In the genomic region with DNA sequence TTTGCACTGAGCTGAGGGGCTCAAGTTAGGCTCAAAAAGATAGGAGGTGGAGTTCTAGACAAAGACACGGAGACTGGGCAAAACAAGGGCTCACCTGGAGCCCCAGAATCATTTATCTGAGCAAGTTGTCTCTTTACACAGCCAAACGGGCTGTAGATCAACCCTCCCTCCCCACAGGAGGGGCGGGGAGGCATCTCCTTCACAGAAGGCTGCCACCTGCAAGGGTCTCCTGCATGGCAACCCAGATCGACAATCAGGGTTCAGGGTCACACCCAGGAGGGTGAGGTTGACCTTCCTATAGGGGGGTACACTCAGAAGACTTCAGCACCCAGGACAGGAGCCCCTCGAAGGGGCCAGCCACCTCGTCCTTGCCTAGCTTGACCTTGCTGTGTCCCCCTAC, we compare ENCODE assay signal across 1 cellular context.
TF ChIP-seq lines count a peak whose summit lies in the region.

No MANE protein-coding gene starts in this region.

TF ChIP-seq in HepG2, 621 proteins besides CTCF, POLR2A, EP300 and RAD21:
- TF ChIP-seq HNF1A (IDR thresholded peaks at IDR 0.05; ENCODE audit: low read depth) (no peak), HNF1A (CRISPR knock-in tag; IDR thresholded peaks at IDR 0.05; ENCODE audit: borderline replicate concordance) (no peak), ZNF160 (CRISPR knock-in tag; IDR thresholded peaks at IDR 0.05) (no peak), BCL3 (CRISPR knock-in tag; IDR thresholded peaks at IDR 0.05) (no peak), KLF13 (CRISPR knock-in tag; IDR thresholded peaks at IDR 0.05) (no peak), SRSF9 (IDR thresholded peaks at IDR 0.05; ENCODE audit: borderline replicate concordance, insufficient read depth, low read depth, low read length, poor library complexity, severe bottlenecking) (no peak), ZZZ3 (CRISPR knock-in tag; IDR thresholded peaks at IDR 0.05; ENCODE audit: borderline replicate concordance) (no peak), SUZ12 (IDR thresholded peaks at IDR 0.05; ENCODE audit: low read depth, low read length) (no peak), ZNF20 (CRISPR knock-in tag; IDR thresholded peaks at IDR 0.05) (no peak), JUNB (CRISPR knock-in tag; IDR thresholded peaks at IDR 0.05; ENCODE audit: borderline replicate concordance) (no peak)
- TF ChIP-seq, protein P1, sequence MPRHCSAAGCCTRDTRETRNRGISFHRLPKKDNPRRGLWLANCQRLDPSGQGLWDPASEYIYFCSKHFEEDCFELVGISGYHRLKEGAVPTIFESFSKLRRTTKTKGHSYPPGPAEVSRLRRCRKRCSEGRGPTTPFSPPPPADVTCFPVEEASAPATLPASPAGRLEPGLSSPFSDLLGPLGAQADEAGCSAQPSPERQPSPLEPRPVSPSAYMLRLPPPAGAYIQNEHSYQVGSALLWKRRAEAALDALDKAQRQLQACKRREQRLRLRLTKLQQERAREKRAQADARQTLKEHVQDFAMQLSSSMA (CRISPR knock-in tag; IDR thresholded peaks at IDR 0.05) = no peak
- TF ChIP-seq, protein P2, sequence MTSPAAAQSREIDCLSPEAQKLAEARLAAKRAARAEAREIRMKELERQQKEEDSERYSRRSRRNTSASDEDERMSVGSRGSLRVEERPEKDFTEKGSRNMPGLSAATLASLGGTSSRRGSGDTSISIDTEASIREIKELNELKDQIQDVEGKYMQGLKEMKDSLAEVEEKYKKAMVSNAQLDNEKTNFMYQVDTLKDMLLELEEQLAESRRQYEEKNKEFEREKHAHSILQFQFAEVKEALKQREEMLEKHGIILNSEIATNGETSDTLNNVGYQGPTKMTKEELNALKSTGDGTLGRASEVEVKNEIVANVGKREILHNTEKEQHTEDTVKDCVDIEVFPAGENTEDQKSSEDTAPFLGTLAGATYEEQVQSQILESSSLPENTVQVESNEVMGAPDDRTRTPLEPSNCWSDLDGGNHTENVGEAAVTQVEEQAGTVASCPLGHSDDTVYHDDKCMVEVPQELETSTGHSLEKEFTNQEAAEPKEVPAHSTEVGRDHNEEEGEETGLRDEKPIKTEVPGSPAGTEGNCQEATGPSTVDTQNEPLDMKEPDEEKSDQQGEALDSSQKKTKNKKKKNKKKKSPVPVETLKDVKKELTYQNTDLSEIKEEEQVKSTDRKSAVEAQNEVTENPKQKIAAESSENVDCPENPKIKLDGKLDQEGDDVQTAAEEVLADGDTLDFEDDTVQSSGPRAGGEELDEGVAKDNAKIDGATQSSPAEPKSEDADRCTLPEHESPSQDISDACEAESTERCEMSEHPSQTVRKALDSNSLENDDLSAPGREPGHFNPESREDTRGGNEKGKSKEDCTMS (CRISPR knock-in tag; conservative IDR thresholded peaks at IDR 0.05) = no peak
